23 cellular contexts compared by ENCODE assay signal in the genomic region with DNA sequence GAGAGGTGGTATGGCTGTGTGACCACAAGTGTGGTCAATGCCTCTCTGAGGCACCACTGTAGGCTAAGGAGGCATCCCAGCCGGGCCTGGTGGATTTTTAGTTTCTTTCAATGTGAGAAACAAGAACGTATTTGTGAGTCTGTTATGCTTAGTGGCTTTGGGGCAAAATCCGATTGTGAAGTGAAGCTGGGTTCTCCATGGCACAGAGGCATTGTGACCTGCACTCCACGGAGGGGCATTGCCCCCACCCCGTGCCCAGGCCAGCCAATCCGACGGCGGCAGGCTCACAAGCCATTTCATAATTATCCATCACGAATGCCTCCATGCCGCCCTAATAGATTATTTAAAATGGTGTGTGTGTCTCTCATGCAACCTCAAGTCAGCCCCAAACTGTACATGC.
"Had no signal": no experiment of that assay in that cellular context is flagged by ENCODE, and none has a peak within 500 bp of the region (broad histone marks: within the 10 kb centered on the region; RNA-seq: fewer than 3 reads in every experiment).

No MANE protein-coding gene starts in this region.

- H3K36me3 Mint-ChIP-seq: IgD-negative memory B cell had no signal

- H3K4me1 Mint-ChIP-seq: IgD-negative memory B cell had no signal

- DNase-seq: Kasumi-1, MM.1S, NCI-H1092 treated with DMSO at 0.1 percent for 48 hours, NCI-H1436, NCI-H187, NCI-H2029, NCI-H2081 treated with DMSO at 0.1 percent for 48 hours, NCI-H2171, NCI-H226, NCI-H446, NCI-H510A, NCI-H524 treated with DMSO at 0.1 percent for 48 hours, NCI-H69, NCI-H774, OCI-M1, PC-9, Peyer's patch, SHP77 treated with DMSO at 0.1 percent for 48 hours, SJCRH30 had no signal

- H3K27ac Mint-ChIP-seq: IgD-negative memory B cell had no signal

- H3K4me3 Mint-ChIP-seq: IgD-negative memory B cell had no signal

- ATAC-seq: K562, Right ventricle myocardium inferior, SK-N-SH treated with all-trans-retinoic acid at 6 μM for 48 hours had no signal
